Comparison of ENCODE assay signal across 1 cellular context in the genomic region with DNA sequence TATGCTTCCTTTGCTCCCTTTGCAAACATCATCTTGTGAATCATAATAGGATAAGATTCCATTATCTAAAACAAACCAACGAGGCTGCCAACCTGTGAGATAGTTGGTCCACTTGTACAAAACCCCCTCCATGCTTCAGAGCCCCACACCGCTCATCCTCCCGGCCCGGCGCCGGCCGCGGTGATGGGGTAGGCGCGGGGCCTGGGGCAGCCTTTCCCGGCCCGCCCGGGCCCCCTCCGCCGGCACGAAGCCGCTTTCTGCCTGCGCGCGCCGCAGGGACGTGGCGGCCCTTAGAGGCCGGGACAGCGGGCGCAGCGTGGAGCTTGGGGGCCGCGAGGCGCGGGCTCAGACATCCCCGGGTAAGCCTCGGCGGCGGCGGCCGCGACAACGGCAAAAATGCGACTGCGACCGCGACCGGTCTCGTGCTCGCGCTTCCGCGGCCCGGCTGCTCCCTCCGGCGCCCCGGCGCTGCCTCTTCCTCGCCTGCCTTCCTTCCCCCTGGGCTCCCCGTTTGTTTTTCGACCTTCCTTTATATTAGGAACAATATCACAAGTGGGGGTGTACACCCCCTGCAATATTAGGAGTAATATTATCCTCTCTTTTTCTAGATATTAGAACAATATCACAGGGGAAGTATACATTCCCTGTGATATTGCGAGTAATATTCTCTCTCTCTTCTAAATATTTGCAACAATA.
TF ChIP-seq lines count a peak whose summit lies in the region.

No MANE protein-coding gene starts in this region.

TF ChIP-seq in SK-N-SH treated with all-trans-retinoic acid at 6 μM for 48 hours, 23 proteins besides CTCF, POLR2A, EP300 and RAD21 (continued from another document):
- TF ChIP-seq, protein P1, sequence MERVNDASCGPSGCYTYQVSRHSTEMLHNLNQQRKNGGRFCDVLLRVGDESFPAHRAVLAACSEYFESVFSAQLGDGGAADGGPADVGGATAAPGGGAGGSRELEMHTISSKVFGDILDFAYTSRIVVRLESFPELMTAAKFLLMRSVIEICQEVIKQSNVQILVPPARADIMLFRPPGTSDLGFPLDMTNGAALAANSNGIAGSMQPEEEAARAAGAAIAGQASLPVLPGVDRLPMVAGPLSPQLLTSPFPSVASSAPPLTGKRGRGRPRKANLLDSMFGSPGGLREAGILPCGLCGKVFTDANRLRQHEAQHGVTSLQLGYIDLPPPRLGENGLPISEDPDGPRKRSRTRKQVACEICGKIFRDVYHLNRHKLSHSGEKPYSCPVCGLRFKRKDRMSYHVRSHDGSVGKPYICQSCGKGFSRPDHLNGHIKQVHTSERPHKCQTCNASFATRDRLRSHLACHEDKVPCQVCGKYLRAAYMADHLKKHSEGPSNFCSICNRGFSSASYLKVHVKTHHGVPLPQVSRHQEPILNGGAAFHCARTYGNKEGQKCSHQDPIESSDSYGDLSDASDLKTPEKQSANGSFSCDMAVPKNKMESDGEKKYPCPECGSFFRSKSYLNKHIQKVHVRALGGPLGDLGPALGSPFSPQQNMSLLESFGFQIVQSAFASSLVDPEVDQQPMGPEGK (CRISPR knock-in tag; IDR thresholded peaks at IDR 0.05; ENCODE audit: borderline replicate concordance) = no peak
- TF ChIP-seq TCF4 (CRISPR knock-in tag; IDR thresholded peaks at IDR 0.05; ENCODE audit: borderline replicate concordance) = no peak
- TF ChIP-seq ARNTL (CRISPR knock-in tag; IDR thresholded peaks at IDR 0.05; ENCODE audit: borderline replicate concordance, low read depth) = no peak
- TF ChIP-seq ZFP3 (CRISPR knock-in tag; IDR thresholded peaks at IDR 0.05) = no peak
- TF ChIP-seq, protein P2, sequence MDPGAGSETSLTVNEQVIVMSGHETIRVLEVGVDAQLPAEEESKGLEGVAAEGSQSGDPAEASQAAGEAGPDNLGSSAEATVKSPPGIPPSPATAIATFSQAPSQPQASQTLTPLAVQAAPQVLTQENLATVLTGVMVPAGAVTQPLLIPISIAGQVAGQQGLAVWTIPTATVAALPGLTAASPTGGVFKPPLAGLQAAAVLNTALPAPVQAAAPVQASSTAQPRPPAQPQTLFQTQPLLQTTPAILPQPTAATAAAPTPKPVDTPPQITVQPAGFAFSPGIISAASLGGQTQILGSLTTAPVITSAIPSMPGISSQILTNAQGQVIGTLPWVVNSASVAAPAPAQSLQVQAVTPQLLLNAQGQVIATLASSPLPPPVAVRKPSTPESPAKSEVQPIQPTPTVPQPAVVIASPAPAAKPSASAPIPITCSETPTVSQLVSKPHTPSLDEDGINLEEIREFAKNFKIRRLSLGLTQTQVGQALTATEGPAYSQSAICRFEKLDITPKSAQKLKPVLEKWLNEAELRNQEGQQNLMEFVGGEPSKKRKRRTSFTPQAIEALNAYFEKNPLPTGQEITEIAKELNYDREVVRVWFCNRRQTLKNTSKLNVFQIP (CRISPR knock-in tag; IDR thresholded peaks at IDR 0.05; ENCODE audit: borderline replicate concordance, low read depth) = no peak
- no peak for TF ChIP-seq OSR1 (CRISPR knock-in tag; IDR thresholded peaks at IDR 0.05)
- TF ChIP-seq ZNF565 (CRISPR knock-in tag; conservative IDR thresholded peaks at IDR 0.05; ENCODE audit: low read depth) = no peak
- no peak for TF ChIP-seq ESRRG (CRISPR knock-in tag; IDR thresholded peaks at IDR 0.05)
